In the genomic region with DNA sequence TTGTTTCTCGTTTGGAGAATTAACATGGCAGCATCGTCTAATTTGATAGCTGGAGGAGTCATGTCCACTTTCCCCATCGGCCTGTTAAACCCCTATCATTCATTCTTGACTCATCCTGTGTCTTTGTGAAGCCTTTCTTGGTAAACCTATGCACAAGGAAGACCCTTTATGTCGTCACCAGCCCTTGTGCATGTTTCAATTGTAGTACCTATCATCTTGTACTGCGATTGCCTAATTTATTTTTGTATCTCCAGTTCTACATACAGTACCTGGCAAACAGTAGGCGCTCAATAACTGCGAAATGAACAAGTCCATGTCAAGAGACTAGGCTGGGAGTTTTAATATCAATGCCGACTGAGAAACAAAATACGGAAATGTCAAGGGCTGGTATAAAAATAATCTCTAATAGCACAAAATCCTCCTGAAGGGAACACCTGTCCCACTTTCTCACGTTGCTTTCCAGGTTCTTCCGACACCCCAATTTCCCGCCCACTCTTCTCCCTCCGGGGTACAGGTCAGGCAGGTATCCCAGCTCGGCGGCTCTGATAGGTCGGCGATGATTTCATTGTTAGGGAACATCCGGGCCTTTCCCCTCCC, we compare ENCODE assay signal across 8 cellular contexts. TPM values are rescaled to one million over a fixed set of nuclear protein-coding genes. Genes with fewer than 3 reads are reported as not detected.
A peak's percentile ranks its signal among the peaks of the same experiment; 100 is the strongest.
DNase-seq lines count a peak whose midpoint lies in the region; ATAC-seq and TF ChIP-seq lines count a peak whose summit lies in the region.

No MANE protein-coding gene starts in this region.

- CTCF ChIA-PET in A673 (lab: Charles Lee) = no interaction called here

- H3K4me3 ChIP-seq in A673 (ENCODE audit: low read depth, low read length, poor library complexity, severe bottlenecking) (peak overlapping the region; percentile 49), HUES48 (ENCODE audit: low read depth, low read length) (peak overlapping the region; percentile 73), breast epithelium (peak overlapping the region; percentile 51 to 94 (median 61)), mucosa of rectum (ENCODE audit: low read length in 2 of 2) (peak overlapping the region; percentile 87 to 89)

- no peak for TF ChIP-seq CTCF in A673 (conservative IDR thresholded peaks at IDR 0.05; ENCODE audit: low read depth, low read length)
- no peak for TF ChIP-seq CTCF in breast epithelium (IDR thresholded peaks at IDR 0.05)

- H3K9me3 ChIP-seq in A673 (ENCODE audit: low read depth, low read length, poor library complexity, severe bottlenecking) = no peaks in the 10 kb centered on the region
- peaks cover 9% of the 10 kb centered on the region for H3K9me3 ChIP-seq in HUES48 (ENCODE audit: control insufficient read depth, insufficient read depth, low read length)
- H3K9me3 ChIP-seq in breast epithelium = no peaks in the 10 kb centered on the region
- no peaks in the 10 kb centered on the region for H3K9me3 ChIP-seq in mucosa of rectum (ENCODE audit: control insufficient read depth in 2 of 2, low read length in 2 of 2)

- intact Hi-C loops in A673 (cut with micrococcal nuclease; ENCODE audit: unreplicated experiment) = loop anchor here (5.0 kb wide), 1 partner anchor 35 kb away; no protein-coding TSS in a partner anchor
- intact Hi-C loops in breast epithelium (cut with DNase I; ENCODE audit: low total_unique reads) = no loop called here

- H3K27ac ChIP-seq in A673 (ENCODE audit: low read depth, low read length, poor library complexity, severe bottlenecking) (peak overlapping the region; percentile 94), HUES48 (ENCODE audit: low read depth, low read length) (peak overlapping the region; percentile 100), breast epithelium (peak overlapping the region; percentile 88 to 99), mucosa of rectum (ENCODE audit: low read depth in 2 of 2, low read length in 2 of 2) (peak overlapping the region; percentile 99)

- no peak for ATAC-seq in GM21737 (IDR thresholded peaks at IDR 0.05; ENCODE audit: unreplicated experiment)

- BruUV-seq in A673 (replicated peaks; lab: Mats Ljungman, UMichigan) = TSS peak; percentile 91

- H3K9ac ChIP-seq in HUES48 (ENCODE audit: low read depth, low read length) (peak overlapping the region; percentile 86), mucosa of rectum (ENCODE audit: low read depth in 1 of 2, low read length in 2 of 2) (peak overlapping the region; percentile 83 to 95)

- H3K4me1 ChIP-seq in A673 (ENCODE audit: insufficient read depth, low read length, poor library complexity, severe bottlenecking) = peaks cover 13% of the 10 kb centered on the region
- peaks cover 13% of the 10 kb centered on the region for H3K4me1 ChIP-seq in HUES48 (ENCODE audit: control insufficient read depth, insufficient read depth, low read length)
- no peaks in the 10 kb centered on the region for H3K4me1 ChIP-seq in breast epithelium
- H3K4me1 ChIP-seq in mucosa of rectum (ENCODE audit: control insufficient read depth in 2 of 2, insufficient read depth in 2 of 2, low read length in 2 of 2) = peaks cover 5 to 15% of the 10 kb centered on the region in 2 donors

- H3K27me3 ChIP-seq in A673 (replicated peaks; ENCODE audit: insufficient read depth, low read depth, low read length, poor library complexity) (no peaks in the 10 kb centered on the region), HUES48 (ENCODE audit: control insufficient read depth, insufficient read depth, low read length) (no peaks in the 10 kb centered on the region), breast epithelium (no peaks in the 10 kb centered on the region), mucosa of rectum (ENCODE audit: control insufficient read depth in 2 of 2, insufficient read depth in 2 of 2, low read length in 2 of 2) (no peaks in the 10 kb centered on the region)

- H3K36me3 ChIP-seq in A673 (ENCODE audit: insufficient read depth, low read length, poor library complexity, severe bottlenecking) (no peaks in the 10 kb centered on the region), HUES48 (ENCODE audit: control insufficient read depth, insufficient read depth, low read length) (0 out of 2 replicates have a peak, but pooled peaks cover 3% of the 10 kb centered on the region), breast epithelium (no peaks in the 10 kb centered on the region), mucosa of rectum (ENCODE audit: control insufficient read depth in 2 of 2, insufficient read depth in 2 of 2, low read length in 2 of 2) (no peaks in the 10 kb centered on the region)

- POLR2A ChIA-PET in A673 (lab: Charles Lee; ENCODE audit: low non-redundant PET) = interaction anchor here (0.5 to 0.6 kb wide), 2 partner anchors 75 to 95 kb away, joined by 3 to 12 read pairs; no protein-coding TSS in a partner anchor

- DNase-seq in A673 (ENCODE audit: low spot score) (no peak), breast epithelium (ENCODE audit: low spot score in 2 of 2) (no peak), NCI-H69 (lab: John Stamatoyannopoulos, UW) (no peak), NCI-H226 (no peak), activated gamma-delta T cell treated with Interleukin-2 at 50 U/mL for 16 hours (no peak)

- TF ChIP-seq POLR2A in breast epithelium (IDR thresholded peaks at IDR 0.05) = no peak

RNA-seq across cellular contexts. Expression of a gene that starts 1.3 kb away (rescaled TPM):
- total RNA-seq in A673 (2021) (43.5 and 43.7 TPM in 2 replicates), breast epithelium (10 to 100 TPM; 37.7 to 95.9 (median 59.7) TPM)
